In genomic region chr18:8319798-8320477, GRCh38 we compare ENCODE assay signal across 1 cellular context.
TF ChIP-seq lines count a peak whose summit lies in the region.

No MANE protein-coding gene starts in this region.

TF ChIP-seq in H1, 55 proteins besides CTCF, POLR2A, EP300 and RAD21 (continued from another document):
- TF ChIP-seq, protein P1, sequence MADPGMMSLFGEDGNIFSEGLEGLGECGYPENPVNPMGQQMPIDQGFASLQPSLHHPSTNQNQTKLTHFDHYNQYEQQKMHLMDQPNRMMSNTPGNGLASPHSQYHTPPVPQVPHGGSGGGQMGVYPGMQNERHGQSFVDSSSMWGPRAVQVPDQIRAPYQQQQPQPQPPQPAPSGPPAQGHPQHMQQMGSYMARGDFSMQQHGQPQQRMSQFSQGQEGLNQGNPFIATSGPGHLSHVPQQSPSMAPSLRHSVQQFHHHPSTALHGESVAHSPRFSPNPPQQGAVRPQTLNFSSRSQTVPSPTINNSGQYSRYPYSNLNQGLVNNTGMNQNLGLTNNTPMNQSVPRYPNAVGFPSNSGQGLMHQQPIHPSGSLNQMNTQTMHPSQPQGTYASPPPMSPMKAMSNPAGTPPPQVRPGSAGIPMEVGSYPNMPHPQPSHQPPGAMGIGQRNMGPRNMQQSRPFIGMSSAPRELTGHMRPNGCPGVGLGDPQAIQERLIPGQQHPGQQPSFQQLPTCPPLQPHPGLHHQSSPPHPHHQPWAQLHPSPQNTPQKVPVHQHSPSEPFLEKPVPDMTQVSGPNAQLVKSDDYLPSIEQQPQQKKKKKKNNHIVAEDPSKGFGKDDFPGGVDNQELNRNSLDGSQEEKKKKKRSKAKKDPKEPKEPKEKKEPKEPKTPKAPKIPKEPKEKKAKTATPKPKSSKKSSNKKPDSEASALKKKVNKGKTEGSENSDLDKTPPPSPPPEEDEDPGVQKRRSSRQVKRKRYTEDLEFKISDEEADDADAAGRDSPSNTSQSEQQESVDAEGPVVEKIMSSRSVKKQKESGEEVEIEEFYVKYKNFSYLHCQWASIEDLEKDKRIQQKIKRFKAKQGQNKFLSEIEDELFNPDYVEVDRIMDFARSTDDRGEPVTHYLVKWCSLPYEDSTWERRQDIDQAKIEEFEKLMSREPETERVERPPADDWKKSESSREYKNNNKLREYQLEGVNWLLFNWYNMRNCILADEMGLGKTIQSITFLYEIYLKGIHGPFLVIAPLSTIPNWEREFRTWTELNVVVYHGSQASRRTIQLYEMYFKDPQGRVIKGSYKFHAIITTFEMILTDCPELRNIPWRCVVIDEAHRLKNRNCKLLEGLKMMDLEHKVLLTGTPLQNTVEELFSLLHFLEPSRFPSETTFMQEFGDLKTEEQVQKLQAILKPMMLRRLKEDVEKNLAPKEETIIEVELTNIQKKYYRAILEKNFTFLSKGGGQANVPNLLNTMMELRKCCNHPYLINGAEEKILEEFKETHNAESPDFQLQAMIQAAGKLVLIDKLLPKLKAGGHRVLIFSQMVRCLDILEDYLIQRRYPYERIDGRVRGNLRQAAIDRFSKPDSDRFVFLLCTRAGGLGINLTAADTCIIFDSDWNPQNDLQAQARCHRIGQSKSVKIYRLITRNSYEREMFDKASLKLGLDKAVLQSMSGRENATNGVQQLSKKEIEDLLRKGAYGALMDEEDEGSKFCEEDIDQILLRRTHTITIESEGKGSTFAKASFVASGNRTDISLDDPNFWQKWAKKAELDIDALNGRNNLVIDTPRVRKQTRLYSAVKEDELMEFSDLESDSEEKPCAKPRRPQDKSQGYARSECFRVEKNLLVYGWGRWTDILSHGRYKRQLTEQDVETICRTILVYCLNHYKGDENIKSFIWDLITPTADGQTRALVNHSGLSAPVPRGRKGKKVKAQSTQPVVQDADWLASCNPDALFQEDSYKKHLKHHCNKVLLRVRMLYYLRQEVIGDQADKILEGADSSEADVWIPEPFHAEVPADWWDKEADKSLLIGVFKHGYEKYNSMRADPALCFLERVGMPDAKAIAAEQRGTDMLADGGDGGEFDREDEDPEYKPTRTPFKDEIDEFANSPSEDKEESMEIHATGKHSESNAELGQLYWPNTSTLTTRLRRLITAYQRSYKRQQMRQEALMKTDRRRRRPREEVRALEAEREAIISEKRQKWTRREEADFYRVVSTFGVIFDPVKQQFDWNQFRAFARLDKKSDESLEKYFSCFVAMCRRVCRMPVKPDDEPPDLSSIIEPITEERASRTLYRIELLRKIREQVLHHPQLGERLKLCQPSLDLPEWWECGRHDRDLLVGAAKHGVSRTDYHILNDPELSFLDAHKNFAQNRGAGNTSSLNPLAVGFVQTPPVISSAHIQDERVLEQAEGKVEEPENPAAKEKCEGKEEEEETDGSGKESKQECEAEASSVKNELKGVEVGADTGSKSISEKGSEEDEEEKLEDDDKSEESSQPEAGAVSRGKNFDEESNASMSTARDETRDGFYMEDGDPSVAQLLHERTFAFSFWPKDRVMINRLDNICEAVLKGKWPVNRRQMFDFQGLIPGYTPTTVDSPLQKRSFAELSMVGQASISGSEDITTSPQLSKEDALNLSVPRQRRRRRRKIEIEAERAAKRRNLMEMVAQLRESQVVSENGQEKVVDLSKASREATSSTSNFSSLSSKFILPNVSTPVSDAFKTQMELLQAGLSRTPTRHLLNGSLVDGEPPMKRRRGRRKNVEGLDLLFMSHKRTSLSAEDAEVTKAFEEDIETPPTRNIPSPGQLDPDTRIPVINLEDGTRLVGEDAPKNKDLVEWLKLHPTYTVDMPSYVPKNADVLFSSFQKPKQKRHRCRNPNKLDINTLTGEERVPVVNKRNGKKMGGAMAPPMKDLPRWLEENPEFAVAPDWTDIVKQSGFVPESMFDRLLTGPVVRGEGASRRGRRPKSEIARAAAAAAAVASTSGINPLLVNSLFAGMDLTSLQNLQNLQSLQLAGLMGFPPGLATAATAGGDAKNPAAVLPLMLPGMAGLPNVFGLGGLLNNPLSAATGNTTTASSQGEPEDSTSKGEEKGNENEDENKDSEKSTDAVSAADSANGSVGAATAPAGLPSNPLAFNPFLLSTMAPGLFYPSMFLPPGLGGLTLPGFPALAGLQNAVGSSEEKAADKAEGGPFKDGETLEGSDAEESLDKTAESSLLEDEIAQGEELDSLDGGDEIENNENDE (IDR thresholded peaks at IDR 0.05; ENCODE audit: insufficient replicate concordance, low read length): no peak
